In genomic region chr5:139413963-139414362, GRCh38 we compare ENCODE assay signal across 12 cellular contexts. TPM values are rescaled to one million over a fixed set of nuclear protein-coding genes. Genes with fewer than 3 reads are reported as not detected.
A peak's percentile ranks its signal among the peaks of the same experiment; 100 is the strongest.
DNase-seq lines count a peak whose midpoint lies in the region; ATAC-seq and TF ChIP-seq lines count a peak whose summit lies in the region.
"Had no signal": no experiment of that assay in that cellular context is flagged by ENCODE, and none has a peak within 500 bp of the region (broad histone marks: within the 10 kb centered on the region; RNA-seq: fewer than 3 reads in every experiment).

No MANE protein-coding gene starts in this region.

- peaks cover 0 to 4% of the 10 kb centered on the region in 2 donors for H3K36me3 ChIP-seq in adrenal gland (replicated peaks in 1 of 2)
- H3K36me3 ChIP-seq in CD8-positive, alpha-beta T cell (ENCODE audit: insufficient read depth, low read length): no peaks in the 10 kb centered on the region
- H3K36me3 ChIP-seq: right lobe of liver had no signal

- H3K27me3 ChIP-seq in adrenal gland: no peaks in the 10 kb centered on the region
- no peaks in the 10 kb centered on the region for H3K27me3 ChIP-seq in CD8-positive, alpha-beta T cell (ENCODE audit: insufficient read depth, low read length)
- H3K27me3 ChIP-seq: right lobe of liver had no signal

- H3K4me1 Mint-ChIP-seq in stimulated activated effector memory CD8-positive, alpha-beta T cell treated with anti-CD3 and anti-CD28 coated beads, Interleukin-12 subunit alpha, Interleukin-12 subunit beta, amount 100 ng/mL, for 72 hours: peaks cover 44% of the 10 kb centered on the region
- H3K4me1 Mint-ChIP-seq in CD8-positive, alpha-beta T cell (ENCODE audit: low read depth): peaks cover 5% of the 10 kb centered on the region

- CTCF ChIA-PET in CD8-positive, alpha-beta T cell (lab: Charles Lee): interaction anchor here (1.0 to 6.3 kb wide), 5 partner anchors 10 to 106 kb away, joined by 3 to 46 read pairs (median 6); no protein-coding TSS in a partner anchor

- POLR2A ChIA-PET in CD8-positive, alpha-beta T cell (lab: Charles Lee): interaction anchor here (0.6 to 0.9 kb wide), 2 partner anchors 9 to 152 kb away, joined by 3 read pairs; no protein-coding TSS in a partner anchor

- no peaks in the 10 kb centered on the region for H3K9me3 Mint-ChIP-seq in stimulated activated effector memory CD8-positive, alpha-beta T cell treated with anti-CD3 and anti-CD28 coated beads, Interleukin-12 subunit alpha, Interleukin-12 subunit beta, amount 100 ng/mL, for 72 hours
- no peaks in the 10 kb centered on the region for H3K9me3 Mint-ChIP-seq in CD8-positive, alpha-beta T cell

- 70 to 77% (median 74%) methylated on average over 6 of the region's 6 CpGs for WGBS in adrenal gland, 4 donors

- H3K4me3 Mint-ChIP-seq in stimulated activated effector memory CD8-positive, alpha-beta T cell treated with anti-CD3 and anti-CD28 coated beads, Interleukin-12 subunit alpha, Interleukin-12 subunit beta, amount 100 ng/mL, for 72 hours: peak overlapping the region; percentile 54
- no peak overlapping the region for H3K4me3 Mint-ChIP-seq in CD8-positive, alpha-beta T cell

- H3K27me3 Mint-ChIP-seq in CD8-positive, alpha-beta T cell (ENCODE audit: low read depth): no peaks in the 10 kb centered on the region

- DNase-seq in activated effector memory CD4-positive, alpha-beta T cell treated with anti-CD3 and anti-CD28 coated beads, Interleukin-2, amount 50 U/mL, for 16 hours: peak; percentile 61
- DNase-seq in activated effector memory CD4-positive, alpha-beta T cell treated with Interleukin-2 at 50 U/mL for 16 hours: no peak
- peak; percentile 54 for DNase-seq in GM20000 (ENCODE audit: low spot score)
- no peak for DNase-seq in adrenal gland
- DNase-seq in stimulated activated effector memory CD8-positive, alpha-beta T cell treated with anti-CD3 and anti-CD28 coated beads, Interleukin-12 subunit alpha, Interleukin-12 subunit beta, amount 100 ng/mL, for 72 hours (ENCODE audit: low spot score in 2 of 2): no peak
- no peak for DNase-seq in CD8-positive, alpha-beta T cell
- DNase-seq: mucosa of descending colon, NCI-H345 had no signal

- peak; percentile 40 for ATAC-seq in stimulated activated effector memory CD8-positive, alpha-beta T cell treated with anti-CD3 and anti-CD28 coated beads, Interleukin-12 subunit alpha, Interleukin-12 subunit beta, amount 100 ng/mL, for 72 hours
- no peak for ATAC-seq in GM18873 (IDR thresholded peaks at IDR 0.05; ENCODE audit: low FRiP score, unreplicated experiment)
- no peak for ATAC-seq in GM19023 (IDR thresholded peaks at IDR 0.05; ENCODE audit: unreplicated experiment)
- no peak for ATAC-seq in CD8-positive, alpha-beta T cell

- H3K4me1 ChIP-seq in adrenal gland (replicated peaks in 1 of 2): peaks cover 21 to 39% of the 10 kb centered on the region in 2 donors
- no peaks in the 10 kb centered on the region for H3K4me1 ChIP-seq in CD8-positive, alpha-beta T cell (ENCODE audit: insufficient read depth, low read length)
- H3K4me1 ChIP-seq: right lobe of liver had no signal

- H3K27ac ChIP-seq in adrenal gland: peak overlapping the region in 4 of 5 donors; percentile 4 to 82 (median 60)
- no peak overlapping the region for H3K27ac ChIP-seq in CD8-positive, alpha-beta T cell (ENCODE audit: low read depth, low read length)
- H3K27ac ChIP-seq: right lobe of liver had no signal

- intact Hi-C loops in adrenal gland (cut with DNase I): no loop called here
- intact Hi-C loops in CD8-positive, alpha-beta T cell (cut with DNase I, micrococcal nuclease): loop anchor here in 1 of 2 experiments (5.0 kb wide), 1 partner anchor 213 kb away; no protein-coding TSS in a partner anchor

- peaks cover 51% of the 10 kb centered on the region for H3K36me3 Mint-ChIP-seq in stimulated activated effector memory CD8-positive, alpha-beta T cell treated with anti-CD3 and anti-CD28 coated beads, Interleukin-12 subunit alpha, Interleukin-12 subunit beta, amount 100 ng/mL, for 72 hours
- peaks cover 25% of the 10 kb centered on the region for H3K36me3 Mint-ChIP-seq in CD8-positive, alpha-beta T cell

- no peak for TF ChIP-seq POLR2A in adrenal gland (IDR thresholded peaks at IDR 0.05)

- TF ChIP-seq CTCF in GM20000 (IDR thresholded peaks at IDR 0.05; ENCODE audit: extremely low read depth, missing control alignments) (no peak), adrenal gland (IDR thresholded peaks at IDR 0.05) (no peak)
- no peak for TF ChIP-seq CTCF in CD8-positive, alpha-beta T cell (IDR thresholded peaks at IDR 0.05)

- H3K27ac Mint-ChIP-seq in stimulated activated effector memory CD8-positive, alpha-beta T cell treated with anti-CD3 and anti-CD28 coated beads, Interleukin-12 subunit alpha, Interleukin-12 subunit beta, amount 100 ng/mL, for 72 hours: peak overlapping the region; percentile 90
- H3K27ac Mint-ChIP-seq in CD8-positive, alpha-beta T cell: no peak overlapping the region

- no peaks in the 10 kb centered on the region for H3K9me3 ChIP-seq in adrenal gland (replicated peaks in 1 of 3)
- no peaks in the 10 kb centered on the region for H3K9me3 ChIP-seq in CD8-positive, alpha-beta T cell (ENCODE audit: low read length)
- H3K9me3 ChIP-seq: mucosa of descending colon, right lobe of liver had no signal

- H3K4me3 ChIP-seq in adrenal gland: no peak overlapping the region
- no peak overlapping the region for H3K4me3 ChIP-seq in CD8-positive, alpha-beta T cell (ENCODE audit: low read depth, low read length)
- H3K4me3 ChIP-seq: mucosa of descending colon, right lobe of liver had no signal

RNA-seq across cellular contexts. Expression of gene SPATA24, which starts 10.1 kb away (rescaled TPM):
- 100 to 1,000 TPM in 1 of 8 donors, 10 to 100 TPM in 3, 1 to 10 TPM in 4; 4.6 to 124 (median 8.5) TPM for total RNA-seq in adrenal gland
- polyA plus RNA-seq in adrenal gland: 10 to 100 TPM in 2 of 3 donors, 1 to 10 TPM in 1; 9.6 to 21.5 (median 11.7) TPM
- 1 to 10 TPM; 2.2 to 3.0 TPM for total RNA-seq in CD8-positive, alpha-beta T cell

RNA-seq across cellular contexts. Expression of gene PROB1, which starts 19.1 kb away (rescaled TPM):
- 10 to 100 TPM in 4 of 8 donors, 1 to 10 TPM in 4; 6.7 to 24.4 (median 11.3) TPM for total RNA-seq in adrenal gland
- polyA plus RNA-seq in adrenal gland: 1 to 10 TPM; 3.1 to 4.2 (median 4.0) TPM
- under 1 TPM; 0.39 to 0.41 TPM for total RNA-seq in CD8-positive, alpha-beta T cell

RNA-seq across cellular contexts. Expression of gene MZB1, which starts 24.2 kb away (rescaled TPM):
- 1 to 10 TPM in 2 of 8 donors, under 1 TPM in 3, not detected in 3; 0.35 to 1.7 (median 0.95) TPM for total RNA-seq in adrenal gland
- 1 to 10 TPM in 2 of 3 donors, under 1 TPM in 1; 0.57 to 7.7 (median 4.3) TPM for polyA plus RNA-seq in adrenal gland
- 1 to 10 TPM; 1.5 to 2.1 TPM for total RNA-seq in CD8-positive, alpha-beta T cell
- total RNA-seq: Daoy had no signal

RNA-seq across cellular contexts. Expression of gene DNAJC18, which starts 25.4 kb away (rescaled TPM):
- 10 to 100 TPM in 4 of 8 donors, 1 to 10 TPM in 4; 6.5 to 16.2 (median 9.6) TPM for total RNA-seq in adrenal gland
- polyA plus RNA-seq in adrenal gland: 1 to 10 TPM; 4.9 to 8.1 (median 5.9) TPM
- 10 to 100 TPM in 1 of 2 experiments, 1 to 10 TPM in 1; 8.0 to 10.2 TPM for total RNA-seq in CD8-positive, alpha-beta T cell

RNA-seq across cellular contexts. Expression of gene SLC23A1, which starts 30.9 kb away (rescaled TPM):
- under 1 TPM in 3 of 8 donors, not detected in 5; 0.14 to 0.46 (median 0.14) TPM for total RNA-seq in adrenal gland
- polyA plus RNA-seq in adrenal gland: not detected
- total RNA-seq in CD8-positive, alpha-beta T cell: not detected
- total RNA-seq: Daoy had no signal

Comparison
In these comparisons a context has a peak if more than half of its experiments do, and no peak if none do; other contexts are left out.
1. DNase-seq: peak in activated effector memory CD4-positive, alpha-beta T cell treated with anti-CD3 and anti-CD28 coated beads, Interleukin-2, amount 50 U/mL, for 16 hours (single experiment) and GM20000 (single experiment); none in activated effector memory CD4-positive, alpha-beta T cell treated with Interleukin-2 at 50 U/mL for 16 hours (single experiment), adrenal gland (0 of 7), stimulated activated effector memory CD8-positive, alpha-beta T cell treated with anti-CD3 and anti-CD28 coated beads, Interleukin-12 subunit alpha, Interleukin-12 subunit beta, amount 100 ng/mL, for 72 hours (0 of 2) and CD8-positive, alpha-beta T cell (0 of 7).
2. RNA of gene PROB1, which starts 19.1 kb away (total RNA-seq): 6.7 to 24.4 TPM in adrenal gland; 0.39 to 0.41 TPM in CD8-positive, alpha-beta T cell; every median in the first group is over 4 times any median in the second.